In genomic region chr3:170863768-170864167, GRCh38 we compare ENCODE assay signal across 24 cellular contexts. TPM values are rescaled to one million over a fixed set of nuclear protein-coding genes. Genes with fewer than 3 reads are reported as not detected.
DNase-seq lines count a peak whose midpoint lies in the region; ATAC-seq and TF ChIP-seq lines count a peak whose summit lies in the region.
"Had no signal": no experiment of that assay in that cellular context is flagged by ENCODE, and none has a peak within 500 bp of the region (broad histone marks: within the 10 kb centered on the region; RNA-seq: fewer than 3 reads in every experiment).

No MANE protein-coding gene starts in this region.

- POLR2A ChIA-PET in WTC11 (lab: Charles Lee): interaction anchor here (1.1 kb wide), 1 partner anchor 44 kb away, joined by 4 read pairs; the partner anchor contains the start of gene EIF5A2

- peak overlapping the region; percentile 26 for H3K4me3 Mint-ChIP-seq in activated naive CD8-positive, alpha-beta T cell treated with anti-CD3 and anti-CD28 coated beads for 36 hours
- H3K4me3 Mint-ChIP-seq in activated naive CD8-positive, alpha-beta T cell treated with anti-CD3 and anti-CD28 coated beads, Interleukin-2, amount 50 U/mL, for 24 hours: no peak overlapping the region
- H3K4me3 Mint-ChIP-seq in WTC11: no peak overlapping the region
- no peak overlapping the region for H3K4me3 Mint-ChIP-seq in stimulated activated memory B cell treated with anti-CD40 and anti-IgM and Interleukin-4, amounts not matched to agents 10 μg/mL and 1 μg/mL and 100 μg/mL, for 72 hours
- H3K4me3 Mint-ChIP-seq: activated naive CD4-positive, alpha-beta T cell treated with anti-CD3 and anti-CD28 coated beads for 36 hours; activated T-cell treated with anti-CD3 and anti-CD28 coated beads, Interleukin-2, amount 50 U/mL, for 72 hours; CD4-positive, alpha-beta memory T cell; natural killer cell had no signal

- H3K9me3 Mint-ChIP-seq in activated naive CD8-positive, alpha-beta T cell treated with anti-CD3 and anti-CD28 coated beads for 36 hours: no peaks in the 10 kb centered on the region
- H3K9me3 Mint-ChIP-seq in activated naive CD8-positive, alpha-beta T cell treated with anti-CD3 and anti-CD28 coated beads, Interleukin-2, amount 50 U/mL, for 24 hours: no peaks in the 10 kb centered on the region
- peaks cover 3% of the 10 kb centered on the region; the same call in 1 of the 2 replicates for H3K9me3 Mint-ChIP-seq in WTC11
- no peaks in the 10 kb centered on the region for H3K9me3 Mint-ChIP-seq in stimulated activated memory B cell treated with anti-CD40 and anti-IgM and Interleukin-4, amounts not matched to agents 10 μg/mL and 1 μg/mL and 100 μg/mL, for 72 hours
- H3K9me3 Mint-ChIP-seq: activated naive CD4-positive, alpha-beta T cell treated with anti-CD3 and anti-CD28 coated beads for 36 hours; activated T-cell treated with anti-CD3 and anti-CD28 coated beads, Interleukin-2, amount 50 U/mL, for 72 hours; CD4-positive, alpha-beta memory T cell; natural killer cell had no signal

- TF ChIP-seq CTCF in WTC11 (IDR thresholded peaks at IDR 0.05): no peak

- no peaks in the 10 kb centered on the region for H3K27me3 Mint-ChIP-seq in activated naive CD8-positive, alpha-beta T cell treated with anti-CD3 and anti-CD28 coated beads for 36 hours
- no peaks in the 10 kb centered on the region for H3K27me3 Mint-ChIP-seq in activated naive CD8-positive, alpha-beta T cell treated with anti-CD3 and anti-CD28 coated beads, Interleukin-2, amount 50 U/mL, for 24 hours
- H3K27me3 Mint-ChIP-seq in WTC11 (ENCODE audit: low read depth): no peaks in the 10 kb centered on the region
- H3K27me3 Mint-ChIP-seq in stimulated activated memory B cell treated with anti-CD40 and anti-IgM and Interleukin-4, amounts not matched to agents 10 μg/mL and 1 μg/mL and 100 μg/mL, for 72 hours: no peaks in the 10 kb centered on the region
- H3K27me3 Mint-ChIP-seq: CD4-positive, alpha-beta memory T cell had no signal

- DNase-seq in activated naive CD8-positive, alpha-beta T cell treated with anti-CD3 and anti-CD28 coated beads for 36 hours: no peak
- no peak for DNase-seq in activated naive CD8-positive, alpha-beta T cell treated with anti-CD3 and anti-CD28 coated beads, Interleukin-2, amount 50 U/mL, for 24 hours
- peak; percentile 31 for DNase-seq in NAMALWA (ENCODE audit: low spot score)
- DNase-seq in WTC11 (ENCODE audit: low spot score): no peak
- DNase-seq in NCI-H524 treated with DMSO at 0.1 percent for 48 hours (lab: John Stamatoyannopoulos, UW): no peak
- no peak for DNase-seq in NCI-H2107 (lab: John Stamatoyannopoulos, UW)
- DNase-seq: activated CD4-positive, alpha-beta T cell treated with anti-CD3 and anti-CD28 coated beads, Interleukin-2, amount 50 U/mL, for 1 hour; activated naive CD4-positive, alpha-beta T cell treated with anti-CD3 and anti-CD28 coated beads for 36 hours; activated T-cell treated with anti-CD3 and anti-CD28 coated beads, Interleukin-2, amount 50 U/mL, for 72 hours; CD4-positive, alpha-beta memory T cell; DMS 273 treated with DMSO at 0.1 percent for 48 hours; effector memory CD4-positive, alpha-beta T cell; foreskin fibroblast; head of caudate nucleus; Kasumi-1; lower lobe of right lung; natural killer cell; NCI-H1105; NCI-H1930; NCI-H526; upper lobe of left lung; WERI-Rb-1 had no signal

- CTCF ChIA-PET in WTC11 (lab: Charles Lee): no interaction called here

- H3K27ac Mint-ChIP-seq in activated naive CD8-positive, alpha-beta T cell treated with anti-CD3 and anti-CD28 coated beads for 36 hours: peak overlapping the region; percentile 67
- no peak overlapping the region for H3K27ac Mint-ChIP-seq in activated naive CD8-positive, alpha-beta T cell treated with anti-CD3 and anti-CD28 coated beads, Interleukin-2, amount 50 U/mL, for 24 hours
- no peak overlapping the region for H3K27ac Mint-ChIP-seq in WTC11
- H3K27ac Mint-ChIP-seq in stimulated activated memory B cell treated with anti-CD40 and anti-IgM and Interleukin-4, amounts not matched to agents 10 μg/mL and 1 μg/mL and 100 μg/mL, for 72 hours: peak overlapping the region; percentile 42
- H3K27ac Mint-ChIP-seq: activated naive CD4-positive, alpha-beta T cell treated with anti-CD3 and anti-CD28 coated beads for 36 hours; activated T-cell treated with anti-CD3 and anti-CD28 coated beads, Interleukin-2, amount 50 U/mL, for 72 hours; natural killer cell had no signal

- H3K36me3 Mint-ChIP-seq in activated naive CD8-positive, alpha-beta T cell treated with anti-CD3 and anti-CD28 coated beads for 36 hours: peaks cover 33% of the 10 kb centered on the region
- H3K36me3 Mint-ChIP-seq in activated naive CD8-positive, alpha-beta T cell treated with anti-CD3 and anti-CD28 coated beads, Interleukin-2, amount 50 U/mL, for 24 hours (ENCODE audit: low read depth): peaks cover 36% of the 10 kb centered on the region
- H3K36me3 Mint-ChIP-seq in WTC11: peaks cover 32% of the 10 kb centered on the region
- H3K36me3 Mint-ChIP-seq in stimulated activated memory B cell treated with anti-CD40 and anti-IgM and Interleukin-4, amounts not matched to agents 10 μg/mL and 1 μg/mL and 100 μg/mL, for 72 hours: peaks cover 23% of the 10 kb centered on the region

- H3K4me1 Mint-ChIP-seq in activated naive CD8-positive, alpha-beta T cell treated with anti-CD3 and anti-CD28 coated beads for 36 hours: peaks cover 11% of the 10 kb centered on the region
- H3K4me1 Mint-ChIP-seq in activated naive CD8-positive, alpha-beta T cell treated with anti-CD3 and anti-CD28 coated beads, Interleukin-2, amount 50 U/mL, for 24 hours: peaks cover 15% of the 10 kb centered on the region
- peaks cover 9% of the 10 kb centered on the region for H3K4me1 Mint-ChIP-seq in WTC11
- peaks cover 27% of the 10 kb centered on the region for H3K4me1 Mint-ChIP-seq in stimulated activated memory B cell treated with anti-CD40 and anti-IgM and Interleukin-4, amounts not matched to agents 10 μg/mL and 1 μg/mL and 100 μg/mL, for 72 hours

- no peak for ATAC-seq in activated naive CD8-positive, alpha-beta T cell treated with anti-CD3 and anti-CD28 coated beads, Interleukin-2, amount 50 U/mL, for 24 hours
- ATAC-seq in WTC11: no peak
- no peak for ATAC-seq in stimulated activated memory B cell treated with anti-CD40 and anti-IgM and Interleukin-4, amounts not matched to agents 10 μg/mL and 1 μg/mL and 100 μg/mL, for 72 hours
- ATAC-seq in GM18519 (IDR thresholded peaks at IDR 0.05; ENCODE audit: low FRiP score, unreplicated experiment): no peak
- ATAC-seq: lower lobe of right lung, natural killer cell had no signal

TF ChIP-seq in WTC11, 78 proteins besides CTCF, POLR2A, EP300 and RAD21:
- peak; percentile 30; the same call in 1 of the 2 replicates for TF ChIP-seq PRRX2 (CRISPR knock-in tag; IDR thresholded peaks at IDR 0.05)
- TF ChIP-seq ZNF219 (CRISPR knock-in tag; IDR thresholded peaks at IDR 0.05; ENCODE audit: borderline replicate concordance): no peak
- no peak for TF ChIP-seq CBFB (CRISPR knock-in tag; IDR thresholded peaks at IDR 0.05; ENCODE audit: low read depth)
- peak; percentile 3; the same call in 1 of the 2 replicates for TF ChIP-seq ZNF671 (CRISPR knock-in tag; IDR thresholded peaks at IDR 0.05)
- no peak for TF ChIP-seq ATF3 (CRISPR knock-in tag; conservative IDR thresholded peaks at IDR 0.05)
- peak; percentile 70; the same call in 1 of the 2 replicates for TF ChIP-seq ZNF416 (CRISPR knock-in tag; IDR thresholded peaks at IDR 0.05)
- TF ChIP-seq NFATC4 (CRISPR knock-in tag; IDR thresholded peaks at IDR 0.05): peak; percentile 58; the same call in 1 of the 2 replicates
- no peak for TF ChIP-seq ATF6 (CRISPR knock-in tag; IDR thresholded peaks at IDR 0.05)
TF ChIP-seq in WTC11: peak in this region for 4.

RNA-seq across cellular contexts. Expression of gene RPL22L1, which starts 6.2 kb away (rescaled TPM):
- total RNA-seq in activated naive CD8-positive, alpha-beta T cell treated with anti-CD3 and anti-CD28 coated beads for 36 hours: 100 to 1,000 TPM; 376 to 395 TPM
- total RNA-seq in WTC11 (2021): 120 to 169 TPM (median 125 TPM) in 3 replicates

RNA-seq across cellular contexts. Expression of gene EIF5A2, which starts 44.7 kb away (rescaled TPM):
- 10 to 100 TPM in 1 of 2 experiments, 1 to 10 TPM in 1; 9.6 to 11.2 TPM for total RNA-seq in activated naive CD8-positive, alpha-beta T cell treated with anti-CD3 and anti-CD28 coated beads for 36 hours
- 7.6 to 8.6 TPM (median 7.7 TPM) in 3 replicates for total RNA-seq in WTC11 (2021)

Comparison
In these comparisons a context has a peak if more than half of its experiments do, and no peak if none do; other contexts are left out.
1. H3K27ac Mint-ChIP-seq: peak in activated naive CD8-positive, alpha-beta T cell treated with anti-CD3 and anti-CD28 coated beads for 36 hours (single experiment) and stimulated activated memory B cell treated with anti-CD40 and anti-IgM and Interleukin-4, amounts not matched to agents 10 μg/mL and 1 μg/mL and 100 μg/mL, for 72 hours (single experiment); none in activated naive CD8-positive, alpha-beta T cell treated with anti-CD3 and anti-CD28 coated beads, Interleukin-2, amount 50 U/mL, for 24 hours (single experiment) and WTC11 (single experiment).